1 cellular context compared by ENCODE assay signal in the genomic region with DNA sequence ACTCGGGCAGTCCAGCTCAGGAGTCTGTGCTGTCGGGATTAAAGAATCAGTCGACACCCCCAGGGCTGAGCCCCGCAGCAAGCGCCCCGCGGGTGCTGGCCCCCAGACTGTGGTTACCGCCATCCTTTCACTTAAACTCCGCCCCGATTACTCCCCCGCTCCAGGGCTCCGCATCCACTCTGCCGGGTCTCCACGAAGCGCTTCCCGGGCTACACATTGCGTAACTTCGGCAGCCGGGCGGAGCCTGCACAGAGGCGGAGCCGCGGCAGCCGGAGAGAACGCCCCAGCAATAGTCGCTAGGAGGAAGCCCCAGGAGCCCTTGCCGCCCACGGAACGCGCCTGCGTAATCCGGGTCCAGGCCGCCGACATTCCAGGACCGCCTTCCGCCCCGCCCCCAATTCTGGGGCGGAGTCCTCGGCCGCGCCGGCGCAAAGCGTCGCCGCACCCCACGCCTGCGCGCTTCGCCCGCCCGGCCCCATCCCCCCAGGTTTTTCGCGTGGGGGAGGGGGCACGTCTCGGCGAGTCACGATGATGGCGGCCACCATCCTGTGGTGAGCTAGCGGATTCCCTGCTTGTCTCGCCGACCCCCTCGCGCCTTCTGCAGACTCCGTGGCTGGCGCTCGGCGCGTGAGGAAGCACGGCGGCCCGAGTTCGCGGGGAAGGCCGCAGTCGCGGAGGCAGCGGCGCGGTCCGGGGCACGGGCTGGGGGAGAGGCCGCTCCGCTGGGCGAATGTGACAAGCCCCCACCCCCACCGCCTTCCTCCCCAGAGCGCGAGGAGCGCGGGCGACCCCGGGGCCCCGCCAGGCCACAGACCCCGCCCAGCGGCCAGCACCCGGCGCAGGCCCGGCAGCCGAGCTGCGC.
TF ChIP-seq lines count a peak whose summit lies in the region.

A gene (plus strand): TSS at position 521 of the 862 bp plus-strand sequence. CDS start 351 bp downstream, outside the sequence.

TF ChIP-seq in K562, 482 proteins besides CTCF, POLR2A, EP300 and RAD21 (continued from another document and continues in another):
- TF ChIP-seq, protein P1, sequence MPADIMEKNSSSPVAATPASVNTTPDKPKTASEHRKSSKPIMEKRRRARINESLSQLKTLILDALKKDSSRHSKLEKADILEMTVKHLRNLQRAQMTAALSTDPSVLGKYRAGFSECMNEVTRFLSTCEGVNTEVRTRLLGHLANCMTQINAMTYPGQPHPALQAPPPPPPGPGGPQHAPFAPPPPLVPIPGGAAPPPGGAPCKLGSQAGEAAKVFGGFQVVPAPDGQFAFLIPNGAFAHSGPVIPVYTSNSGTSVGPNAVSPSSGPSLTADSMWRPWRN (IDR thresholded peaks at IDR 0.05; ENCODE audit: low read depth) = no peak
- TF ChIP-seq ZKSCAN1 (IDR thresholded peaks at IDR 0.05; ENCODE audit: low read depth, low read length) (no peak), TBP (optimal IDR thresholded peaks at IDR 0.05; ENCODE audit: low read depth, low read length) (peak; percentile 95), ZNF766 (CRISPR knock-in tag; conservative IDR thresholded peaks at IDR 0.05) (no peak), ZNF41 (CRISPR knock-in tag; conservative IDR thresholded peaks at IDR 0.05) (no peak), CSDE1 (IDR thresholded peaks at IDR 0.05) (no peak; a peak in 1 of 4 replicates), GATAD2B (IDR thresholded peaks at IDR 0.05; ENCODE audit: borderline replicate concordance) (no peak), SNIP1 (IDR thresholded peaks at IDR 0.05; ENCODE audit: low read depth) (no peak), ZFX (CRISPR knock-in tag; IDR thresholded peaks at IDR 0.05) (peak; percentile 90), MTA1 (IDR thresholded peaks at IDR 0.05; ENCODE audit: borderline replicate concordance) (no peak), SAFB2 (IDR thresholded peaks at IDR 0.05; ENCODE audit: borderline replicate concordance, low read depth, low read length, severe bottlenecking) (no peak), ZNF584 (CRISPR knock-in tag; IDR thresholded peaks at IDR 0.05; ENCODE audit: low read depth) (no peak), ZNF589 (CRISPR knock-in tag; IDR thresholded peaks at IDR 0.05; ENCODE audit: low read depth) (no peak), MCM3 (IDR thresholded peaks at IDR 0.05) (no peak), MBD2 (IDR thresholded peaks at IDR 0.05; ENCODE audit: borderline replicate concordance, low read depth) (peak; percentile 43; the same call in 1 of the 2 replicates), ZNF263 (CRISPR knock-in tag; IDR thresholded peaks at IDR 0.05; ENCODE audit: borderline replicate concordance) (peak; percentile 38; the same call in 1 of the 2 replicates), BRCA1 (IDR thresholded peaks at IDR 0.05) (no peak), BRCA1 (CRISPR knock-in tag; IDR thresholded peaks at IDR 0.05) (no peak), NONO (IDR thresholded peaks at IDR 0.05; ENCODE audit: low read depth in 2 of 2, low read length in 1 of 2) (peak in 1 of 2 experiments; percentile 89; a peak in 2 of 4 replicates), MXI1 (IDR thresholded peaks at IDR 0.05; ENCODE audit: low read depth, low read length) (peak; percentile 77), ZNF785 (CRISPR knock-in tag; IDR thresholded peaks at IDR 0.05) (no peak), KDM1A (IDR thresholded peaks at IDR 0.05) (peak in 1 of 2 experiments; percentile 97; a peak in 2 of 4 replicates), ZNF212 (CRISPR knock-in tag; IDR thresholded peaks at IDR 0.05) (no peak), ZNF551 (CRISPR knock-in tag; IDR thresholded peaks at IDR 0.05) (no peak), MYC (IDR thresholded peaks at IDR 0.05; ENCODE audit: low read depth, low read length) (no peak; the same call in 1 of the 2 replicates), MYC (CRISPR knock-in tag; IDR thresholded peaks at IDR 0.05; ENCODE audit: borderline replicate concordance, low read depth) (no peak), TAF9B (IDR thresholded peaks at IDR 0.05; ENCODE audit: partially characterized antibody) (peak; percentile 92)
- TF ChIP-seq, protein P2, sequence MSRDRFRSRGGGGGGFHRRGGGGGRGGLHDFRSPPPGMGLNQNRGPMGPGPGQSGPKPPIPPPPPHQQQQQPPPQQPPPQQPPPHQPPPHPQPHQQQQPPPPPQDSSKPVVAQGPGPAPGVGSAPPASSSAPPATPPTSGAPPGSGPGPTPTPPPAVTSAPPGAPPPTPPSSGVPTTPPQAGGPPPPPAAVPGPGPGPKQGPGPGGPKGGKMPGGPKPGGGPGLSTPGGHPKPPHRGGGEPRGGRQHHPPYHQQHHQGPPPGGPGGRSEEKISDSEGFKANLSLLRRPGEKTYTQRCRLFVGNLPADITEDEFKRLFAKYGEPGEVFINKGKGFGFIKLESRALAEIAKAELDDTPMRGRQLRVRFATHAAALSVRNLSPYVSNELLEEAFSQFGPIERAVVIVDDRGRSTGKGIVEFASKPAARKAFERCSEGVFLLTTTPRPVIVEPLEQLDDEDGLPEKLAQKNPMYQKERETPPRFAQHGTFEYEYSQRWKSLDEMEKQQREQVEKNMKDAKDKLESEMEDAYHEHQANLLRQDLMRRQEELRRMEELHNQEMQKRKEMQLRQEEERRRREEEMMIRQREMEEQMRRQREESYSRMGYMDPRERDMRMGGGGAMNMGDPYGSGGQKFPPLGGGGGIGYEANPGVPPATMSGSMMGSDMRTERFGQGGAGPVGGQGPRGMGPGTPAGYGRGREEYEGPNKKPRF (IDR thresholded peaks at IDR 0.05; ENCODE audit: low read depth, low read length) = no peak
- TF ChIP-seq, protein P3, sequence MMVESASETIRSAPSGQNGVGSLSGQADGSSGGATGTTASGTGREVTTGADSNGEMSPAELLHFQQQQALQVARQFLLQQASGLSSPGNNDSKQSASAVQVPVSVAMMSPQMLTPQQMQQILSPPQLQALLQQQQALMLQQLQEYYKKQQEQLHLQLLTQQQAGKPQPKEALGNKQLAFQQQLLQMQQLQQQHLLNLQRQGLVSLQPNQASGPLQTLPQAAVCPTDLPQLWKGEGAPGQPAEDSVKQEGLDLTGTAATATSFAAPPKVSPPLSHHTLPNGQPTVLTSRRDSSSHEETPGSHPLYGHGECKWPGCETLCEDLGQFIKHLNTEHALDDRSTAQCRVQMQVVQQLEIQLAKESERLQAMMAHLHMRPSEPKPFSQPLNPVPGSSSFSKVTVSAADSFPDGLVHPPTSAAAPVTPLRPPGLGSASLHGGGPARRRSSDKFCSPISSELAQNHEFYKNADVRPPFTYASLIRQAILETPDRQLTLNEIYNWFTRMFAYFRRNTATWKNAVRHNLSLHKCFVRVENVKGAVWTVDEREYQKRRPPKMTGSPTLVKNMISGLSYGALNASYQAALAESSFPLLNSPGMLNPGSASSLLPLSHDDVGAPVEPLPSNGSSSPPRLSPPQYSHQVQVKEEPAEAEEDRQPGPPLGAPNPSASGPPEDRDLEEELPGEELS (CRISPR knock-in tag; IDR thresholded peaks at IDR 0.05; ENCODE audit: borderline replicate concordance) = peak; percentile 61; the same call in 1 of the 2 replicates
- TF ChIP-seq, protein P4, sequence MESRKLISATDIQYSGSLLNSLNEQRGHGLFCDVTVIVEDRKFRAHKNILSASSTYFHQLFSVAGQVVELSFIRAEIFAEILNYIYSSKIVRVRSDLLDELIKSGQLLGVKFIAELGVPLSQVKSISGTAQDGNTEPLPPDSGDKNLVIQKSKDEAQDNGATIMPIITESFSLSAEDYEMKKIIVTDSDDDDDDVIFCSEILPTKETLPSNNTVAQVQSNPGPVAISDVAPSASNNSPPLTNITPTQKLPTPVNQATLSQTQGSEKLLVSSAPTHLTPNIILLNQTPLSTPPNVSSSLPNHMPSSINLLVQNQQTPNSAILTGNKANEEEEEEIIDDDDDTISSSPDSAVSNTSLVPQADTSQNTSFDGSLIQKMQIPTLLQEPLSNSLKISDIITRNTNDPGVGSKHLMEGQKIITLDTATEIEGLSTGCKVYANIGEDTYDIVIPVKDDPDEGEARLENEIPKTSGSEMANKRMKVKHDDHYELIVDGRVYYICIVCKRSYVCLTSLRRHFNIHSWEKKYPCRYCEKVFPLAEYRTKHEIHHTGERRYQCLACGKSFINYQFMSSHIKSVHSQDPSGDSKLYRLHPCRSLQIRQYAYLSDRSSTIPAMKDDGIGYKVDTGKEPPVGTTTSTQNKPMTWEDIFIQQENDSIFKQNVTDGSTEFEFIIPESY (CRISPR knock-in tag; IDR thresholded peaks at IDR 0.05) = 0 out of 2 replicates have a peak, but pooled peaks have one; percentile 21
- TF ChIP-seq, protein P5, sequence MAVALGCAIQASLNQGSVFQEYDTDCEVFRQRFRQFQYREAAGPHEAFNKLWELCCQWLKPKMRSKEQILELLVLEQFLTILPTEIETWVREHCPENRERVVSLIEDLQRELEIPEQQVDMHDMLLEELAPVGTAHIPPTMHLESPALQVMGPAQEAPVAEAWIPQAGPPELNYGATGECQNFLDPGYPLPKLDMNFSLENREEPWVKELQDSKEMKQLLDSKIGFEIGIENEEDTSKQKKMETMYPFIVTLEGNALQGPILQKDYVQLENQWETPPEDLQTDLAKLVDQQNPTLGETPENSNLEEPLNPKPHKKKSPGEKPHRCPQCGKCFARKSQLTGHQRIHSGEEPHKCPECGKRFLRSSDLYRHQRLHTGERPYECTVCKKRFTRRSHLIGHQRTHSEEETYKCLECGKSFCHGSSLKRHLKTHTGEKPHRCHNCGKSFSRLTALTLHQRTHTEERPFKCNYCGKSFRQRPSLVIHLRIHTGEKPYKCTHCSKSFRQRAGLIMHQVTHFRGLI (CRISPR knock-in tag; IDR thresholded peaks at IDR 0.05) = no peak
- TF ChIP-seq, protein P6, sequence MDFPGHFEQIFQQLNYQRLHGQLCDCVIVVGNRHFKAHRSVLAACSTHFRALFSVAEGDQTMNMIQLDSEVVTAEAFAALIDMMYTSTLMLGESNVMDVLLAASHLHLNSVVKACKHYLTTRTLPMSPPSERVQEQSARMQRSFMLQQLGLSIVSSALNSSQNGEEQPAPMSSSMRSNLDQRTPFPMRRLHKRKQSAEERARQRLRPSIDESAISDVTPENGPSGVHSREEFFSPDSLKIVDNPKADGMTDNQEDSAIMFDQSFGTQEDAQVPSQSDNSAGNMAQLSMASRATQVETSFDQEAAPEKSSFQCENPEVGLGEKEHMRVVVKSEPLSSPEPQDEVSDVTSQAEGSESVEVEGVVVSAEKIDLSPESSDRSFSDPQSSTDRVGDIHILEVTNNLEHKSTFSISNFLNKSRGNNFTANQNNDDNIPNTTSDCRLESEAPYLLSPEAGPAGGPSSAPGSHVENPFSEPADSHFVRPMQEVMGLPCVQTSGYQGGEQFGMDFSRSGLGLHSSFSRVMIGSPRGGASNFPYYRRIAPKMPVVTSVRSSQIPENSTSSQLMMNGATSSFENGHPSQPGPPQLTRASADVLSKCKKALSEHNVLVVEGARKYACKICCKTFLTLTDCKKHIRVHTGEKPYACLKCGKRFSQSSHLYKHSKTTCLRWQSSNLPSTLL (IDR thresholded peaks at IDR 0.05) = no peak
- TF ChIP-seq, protein P7, sequence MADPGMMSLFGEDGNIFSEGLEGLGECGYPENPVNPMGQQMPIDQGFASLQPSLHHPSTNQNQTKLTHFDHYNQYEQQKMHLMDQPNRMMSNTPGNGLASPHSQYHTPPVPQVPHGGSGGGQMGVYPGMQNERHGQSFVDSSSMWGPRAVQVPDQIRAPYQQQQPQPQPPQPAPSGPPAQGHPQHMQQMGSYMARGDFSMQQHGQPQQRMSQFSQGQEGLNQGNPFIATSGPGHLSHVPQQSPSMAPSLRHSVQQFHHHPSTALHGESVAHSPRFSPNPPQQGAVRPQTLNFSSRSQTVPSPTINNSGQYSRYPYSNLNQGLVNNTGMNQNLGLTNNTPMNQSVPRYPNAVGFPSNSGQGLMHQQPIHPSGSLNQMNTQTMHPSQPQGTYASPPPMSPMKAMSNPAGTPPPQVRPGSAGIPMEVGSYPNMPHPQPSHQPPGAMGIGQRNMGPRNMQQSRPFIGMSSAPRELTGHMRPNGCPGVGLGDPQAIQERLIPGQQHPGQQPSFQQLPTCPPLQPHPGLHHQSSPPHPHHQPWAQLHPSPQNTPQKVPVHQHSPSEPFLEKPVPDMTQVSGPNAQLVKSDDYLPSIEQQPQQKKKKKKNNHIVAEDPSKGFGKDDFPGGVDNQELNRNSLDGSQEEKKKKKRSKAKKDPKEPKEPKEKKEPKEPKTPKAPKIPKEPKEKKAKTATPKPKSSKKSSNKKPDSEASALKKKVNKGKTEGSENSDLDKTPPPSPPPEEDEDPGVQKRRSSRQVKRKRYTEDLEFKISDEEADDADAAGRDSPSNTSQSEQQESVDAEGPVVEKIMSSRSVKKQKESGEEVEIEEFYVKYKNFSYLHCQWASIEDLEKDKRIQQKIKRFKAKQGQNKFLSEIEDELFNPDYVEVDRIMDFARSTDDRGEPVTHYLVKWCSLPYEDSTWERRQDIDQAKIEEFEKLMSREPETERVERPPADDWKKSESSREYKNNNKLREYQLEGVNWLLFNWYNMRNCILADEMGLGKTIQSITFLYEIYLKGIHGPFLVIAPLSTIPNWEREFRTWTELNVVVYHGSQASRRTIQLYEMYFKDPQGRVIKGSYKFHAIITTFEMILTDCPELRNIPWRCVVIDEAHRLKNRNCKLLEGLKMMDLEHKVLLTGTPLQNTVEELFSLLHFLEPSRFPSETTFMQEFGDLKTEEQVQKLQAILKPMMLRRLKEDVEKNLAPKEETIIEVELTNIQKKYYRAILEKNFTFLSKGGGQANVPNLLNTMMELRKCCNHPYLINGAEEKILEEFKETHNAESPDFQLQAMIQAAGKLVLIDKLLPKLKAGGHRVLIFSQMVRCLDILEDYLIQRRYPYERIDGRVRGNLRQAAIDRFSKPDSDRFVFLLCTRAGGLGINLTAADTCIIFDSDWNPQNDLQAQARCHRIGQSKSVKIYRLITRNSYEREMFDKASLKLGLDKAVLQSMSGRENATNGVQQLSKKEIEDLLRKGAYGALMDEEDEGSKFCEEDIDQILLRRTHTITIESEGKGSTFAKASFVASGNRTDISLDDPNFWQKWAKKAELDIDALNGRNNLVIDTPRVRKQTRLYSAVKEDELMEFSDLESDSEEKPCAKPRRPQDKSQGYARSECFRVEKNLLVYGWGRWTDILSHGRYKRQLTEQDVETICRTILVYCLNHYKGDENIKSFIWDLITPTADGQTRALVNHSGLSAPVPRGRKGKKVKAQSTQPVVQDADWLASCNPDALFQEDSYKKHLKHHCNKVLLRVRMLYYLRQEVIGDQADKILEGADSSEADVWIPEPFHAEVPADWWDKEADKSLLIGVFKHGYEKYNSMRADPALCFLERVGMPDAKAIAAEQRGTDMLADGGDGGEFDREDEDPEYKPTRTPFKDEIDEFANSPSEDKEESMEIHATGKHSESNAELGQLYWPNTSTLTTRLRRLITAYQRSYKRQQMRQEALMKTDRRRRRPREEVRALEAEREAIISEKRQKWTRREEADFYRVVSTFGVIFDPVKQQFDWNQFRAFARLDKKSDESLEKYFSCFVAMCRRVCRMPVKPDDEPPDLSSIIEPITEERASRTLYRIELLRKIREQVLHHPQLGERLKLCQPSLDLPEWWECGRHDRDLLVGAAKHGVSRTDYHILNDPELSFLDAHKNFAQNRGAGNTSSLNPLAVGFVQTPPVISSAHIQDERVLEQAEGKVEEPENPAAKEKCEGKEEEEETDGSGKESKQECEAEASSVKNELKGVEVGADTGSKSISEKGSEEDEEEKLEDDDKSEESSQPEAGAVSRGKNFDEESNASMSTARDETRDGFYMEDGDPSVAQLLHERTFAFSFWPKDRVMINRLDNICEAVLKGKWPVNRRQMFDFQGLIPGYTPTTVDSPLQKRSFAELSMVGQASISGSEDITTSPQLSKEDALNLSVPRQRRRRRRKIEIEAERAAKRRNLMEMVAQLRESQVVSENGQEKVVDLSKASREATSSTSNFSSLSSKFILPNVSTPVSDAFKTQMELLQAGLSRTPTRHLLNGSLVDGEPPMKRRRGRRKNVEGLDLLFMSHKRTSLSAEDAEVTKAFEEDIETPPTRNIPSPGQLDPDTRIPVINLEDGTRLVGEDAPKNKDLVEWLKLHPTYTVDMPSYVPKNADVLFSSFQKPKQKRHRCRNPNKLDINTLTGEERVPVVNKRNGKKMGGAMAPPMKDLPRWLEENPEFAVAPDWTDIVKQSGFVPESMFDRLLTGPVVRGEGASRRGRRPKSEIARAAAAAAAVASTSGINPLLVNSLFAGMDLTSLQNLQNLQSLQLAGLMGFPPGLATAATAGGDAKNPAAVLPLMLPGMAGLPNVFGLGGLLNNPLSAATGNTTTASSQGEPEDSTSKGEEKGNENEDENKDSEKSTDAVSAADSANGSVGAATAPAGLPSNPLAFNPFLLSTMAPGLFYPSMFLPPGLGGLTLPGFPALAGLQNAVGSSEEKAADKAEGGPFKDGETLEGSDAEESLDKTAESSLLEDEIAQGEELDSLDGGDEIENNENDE (IDR thresholded peaks at IDR 0.05; ENCODE audit: low read depth, low read length) = no peak
